ENCODE assay signal across 9 cellular contexts in the genomic region with DNA sequence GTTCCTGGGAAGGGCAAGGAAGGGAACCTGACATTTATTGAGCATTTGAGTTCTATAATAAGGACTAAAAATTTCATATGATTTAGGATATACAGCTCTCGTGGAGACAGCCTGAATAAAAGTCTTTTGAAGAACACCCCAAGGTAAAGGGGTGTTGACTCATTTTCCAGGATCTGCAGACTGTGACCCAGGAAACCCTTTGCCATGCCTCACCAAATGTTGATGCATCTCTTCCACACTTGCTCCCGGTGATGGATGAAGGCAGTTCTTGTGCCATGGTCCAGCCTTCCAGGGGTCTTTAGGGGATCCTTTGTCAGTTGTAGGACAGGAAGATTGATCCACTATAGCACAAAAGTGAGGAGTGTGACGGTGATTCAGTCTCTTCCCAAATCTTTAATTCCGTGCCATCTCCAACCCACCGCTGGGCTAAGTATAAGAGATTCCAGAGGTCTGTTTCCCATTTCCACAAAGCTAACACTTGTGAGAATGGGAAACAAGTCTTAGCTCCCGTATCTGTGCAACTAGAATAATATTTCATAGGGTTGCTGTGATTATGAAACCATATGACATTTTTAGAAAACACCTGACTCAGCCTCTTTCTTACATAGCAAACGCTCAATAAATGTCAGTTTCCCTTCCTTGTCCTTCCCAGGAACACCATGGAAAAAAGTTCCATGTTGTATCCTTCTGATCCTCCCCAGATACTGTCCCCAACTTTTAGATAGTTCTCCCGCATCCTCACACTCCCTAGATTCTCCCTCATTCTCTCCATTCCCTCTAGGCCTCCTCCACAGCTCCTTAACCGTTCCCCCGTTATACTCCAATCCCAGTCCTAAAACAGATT. TPM values are rescaled to one million over a fixed set of nuclear protein-coding genes. Genes with fewer than 3 reads are reported as not detected.
DNase-seq lines count a peak whose midpoint lies in the region; ATAC-seq and TF ChIP-seq lines count a peak whose summit lies in the region.
"Had no signal": no experiment of that assay in that cellular context is flagged by ENCODE, and none has a peak within 500 bp of the region (broad histone marks: within the 10 kb centered on the region; RNA-seq: fewer than 3 reads in every experiment).

No MANE protein-coding gene starts in this region.

- no peak for ATAC-seq in lower lobe of right lung
- no peak for ATAC-seq in upper lobe of left lung (ENCODE audit: low FRiP score in 2 of 2)
- no peak for ATAC-seq in HG03520 (IDR thresholded peaks at IDR 0.05; ENCODE audit: unreplicated experiment)
- no peak for ATAC-seq in HG02870 (IDR thresholded peaks at IDR 0.05; ENCODE audit: unreplicated experiment)

- no peak for TF ChIP-seq POLR2A in upper lobe of left lung (IDR thresholded peaks at IDR 0.05)

- no peaks in the 10 kb centered on the region for H3K9me3 Mint-ChIP-seq in activated naive CD4-positive, alpha-beta T cell treated with anti-CD3 and anti-CD28 coated beads, Interleukin-2, amount 50 U/mL, for 24 hours
- H3K9me3 Mint-ChIP-seq in brain, result no peaks in the 10 kb centered on the region

- intact Hi-C loops in lower lobe of right lung (cut with DNase I), result no loop called here

- 40 to 41% methylated on average over 10 of the region's 10 CpGs for WGBS in upper lobe of left lung, 2 donors

- TF ChIP-seq EP300 in upper lobe of left lung (IDR thresholded peaks at IDR 0.05), result no peak

- peaks cover 8% of the 10 kb centered on the region for H3K36me3 Mint-ChIP-seq in activated naive CD4-positive, alpha-beta T cell treated with anti-CD3 and anti-CD28 coated beads, Interleukin-2, amount 50 U/mL, for 24 hours
- H3K36me3 Mint-ChIP-seq in brain, result peaks cover 26% of the 10 kb centered on the region

- H3K4me3 ChIP-seq in lower lobe of right lung, result peak overlapping the region; percentile 67
- peak overlapping the region; percentile 59 to 84 (median 73) for H3K4me3 ChIP-seq in upper lobe of left lung

- no peaks in the 10 kb centered on the region for H3K27me3 Mint-ChIP-seq in activated naive CD4-positive, alpha-beta T cell treated with anti-CD3 and anti-CD28 coated beads, Interleukin-2, amount 50 U/mL, for 24 hours
- H3K27me3 Mint-ChIP-seq in brain, result no peaks in the 10 kb centered on the region

- no peak for DNase-seq in activated naive CD4-positive, alpha-beta T cell (lab: John Stamatoyannopoulos, UW)
- DNase-seq in lower lobe of right lung, result no peak
- DNase-seq in upper lobe of left lung, result no peak
- no peak for DNase-seq in GM10266 (ENCODE audit: extremely low spot score)

- TF ChIP-seq CTCF in brain (conservative IDR thresholded peaks at IDR 0.05), result no peak
- no peak for TF ChIP-seq CTCF in lower lobe of right lung (IDR thresholded peaks at IDR 0.05)
- no peak for TF ChIP-seq CTCF in upper lobe of left lung (IDR thresholded peaks at IDR 0.05)
- TF ChIP-seq CTCF in GM10266 (IDR thresholded peaks at IDR 0.05; ENCODE audit: control insufficient read depth, insufficient read depth, low read depth, missing control alignments), result no peak

- H3K4me1 ChIP-seq in lower lobe of right lung, result peaks cover 28% of the 10 kb centered on the region
- H3K4me1 ChIP-seq in upper lobe of left lung, result peaks cover 23 to 37% (median 27%) of the 10 kb centered on the region in 4 donors

- H3K36me3 ChIP-seq in lower lobe of right lung, result peaks cover 32% of the 10 kb centered on the region
- H3K36me3 ChIP-seq in upper lobe of left lung, result peaks cover 0 to 33% (median 17%) of the 10 kb centered on the region in 4 donors

- H3K27me3 ChIP-seq in lower lobe of right lung (ENCODE audit: low read depth) (no peaks in the 10 kb centered on the region), upper lobe of left lung (no peaks in the 10 kb centered on the region)

- H3K4me3 Mint-ChIP-seq in activated naive CD4-positive, alpha-beta T cell treated with anti-CD3 and anti-CD28 coated beads, Interleukin-2, amount 50 U/mL, for 24 hours, result peak overlapping the region; percentile 93
- peak overlapping the region; percentile 91 to 95 (median 93) for H3K4me3 Mint-ChIP-seq in brain

- peaks cover 45% of the 10 kb centered on the region for H3K4me1 Mint-ChIP-seq in activated naive CD4-positive, alpha-beta T cell treated with anti-CD3 and anti-CD28 coated beads, Interleukin-2, amount 50 U/mL, for 24 hours
- peaks cover 42% of the 10 kb centered on the region for H3K4me1 Mint-ChIP-seq in brain

- H3K9me3 ChIP-seq in lower lobe of right lung (no peaks in the 10 kb centered on the region), upper lobe of left lung (no peaks in the 10 kb centered on the region)

- H3K27ac Mint-ChIP-seq in activated naive CD4-positive, alpha-beta T cell treated with anti-CD3 and anti-CD28 coated beads, Interleukin-2, amount 50 U/mL, for 24 hours, result peak overlapping the region; percentile 94
- H3K27ac Mint-ChIP-seq in brain, result peak overlapping the region; percentile 95 to 99 (median 98)

- peak overlapping the region; percentile 83 for H3K27ac ChIP-seq in lower lobe of right lung
- peak overlapping the region; percentile 83 to 95 (median 88) for H3K27ac ChIP-seq in upper lobe of left lung

RNA-seq across cellular contexts. Expression of a gene that starts 0.8 kb away (rescaled TPM):
- polyA plus RNA-seq in brain (ENCODE audit: insufficient read depth, low read depth, low replicate concordance), result 52.4 TPM
- total RNA-seq in lower lobe of right lung (45.2 TPM), upper lobe of left lung (100 to 1,000 TPM in 1 of 6 donors, 10 to 100 TPM in 5; 27.2 to 138 (median 40.4) TPM)

RNA-seq across cellular contexts. Expression of a gene that starts 15.6 kb away (rescaled TPM):
- polyA plus RNA-seq in brain (ENCODE audit: insufficient read depth, low read depth, low replicate concordance), result not detected
- total RNA-seq in lower lobe of right lung (not detected), upper lobe of left lung (not detected)
- total RNA-seq: T-helper 1 cell treated with Interleukin-12 subunit alpha and Interleukin-12 subunit beta and Interleukin-4 antibody, amounts not matched to agents 30 ng/mL and 1 ng/mL, for 36 hours had no signal

RNA-seq across cellular contexts. Expression of a gene that starts 21.1 kb away (rescaled TPM):
- polyA plus RNA-seq in brain (ENCODE audit: insufficient read depth, low read depth, low replicate concordance), result 114 TPM
- total RNA-seq in lower lobe of right lung, result 35.3 TPM
- 10 to 100 TPM; 29.1 to 50.7 (median 34.8) TPM for total RNA-seq in upper lobe of left lung

RNA-seq across cellular contexts. Expression of a gene that starts 25.2 kb away (rescaled TPM):
- polyA plus RNA-seq in brain (ENCODE audit: insufficient read depth, low read depth, low replicate concordance), result 938 TPM
- 474 TPM for total RNA-seq in lower lobe of right lung
- total RNA-seq in upper lobe of left lung, result 100 to 1,000 TPM; 374 to 580 (median 445) TPM

RNA-seq across cellular contexts. Expression of a gene that starts 52.5 kb away (rescaled TPM):
- polyA plus RNA-seq in brain (ENCODE audit: insufficient read depth, low read depth, low replicate concordance), result 11.8 TPM
- 2.2 TPM for total RNA-seq in lower lobe of right lung
- total RNA-seq in upper lobe of left lung, result 1 to 10 TPM; 1.5 to 5.3 (median 2.1) TPM
